In genomic region chr10:43370671-43371215, GRCh38 we compare ENCODE assay signal across 22 cellular contexts. TPM values are rescaled to one million over a fixed set of nuclear protein-coding genes. Genes with fewer than 3 reads are reported as not detected.
A peak's percentile ranks its signal among the peaks of the same experiment; 100 is the strongest.
DNase-seq lines count a peak whose midpoint lies in the region; ATAC-seq, FAIRE-seq and TF ChIP-seq lines count a peak whose summit lies in the region.
"Had no signal": no experiment of that assay in that cellular context is flagged by ENCODE, and none has a peak within 500 bp of the region (broad histone marks: within the 10 kb centered on the region; RNA-seq: fewer than 3 reads in every experiment).

No MANE protein-coding gene starts in this region.

- H3K9ac ChIP-seq in Karpas-422 (ENCODE audit: low read length) = no peak overlapping the region

- no peak overlapping the region for H3K27ac Mint-ChIP-seq in T-cell
- H3K27ac Mint-ChIP-seq: CD4-positive, alpha-beta memory T cell had no signal

- no peaks in the 10 kb centered on the region for H3K36me3 Mint-ChIP-seq in T-cell
- H3K36me3 Mint-ChIP-seq: CD4-positive, alpha-beta memory T cell had no signal

- no peaks in the 10 kb centered on the region for H4K20me1 ChIP-seq in Karpas-422 (ENCODE audit: insufficient read depth, low read depth, low read length)

- H3K36me3 ChIP-seq in vagina = no peaks in the 10 kb centered on the region
- no peaks in the 10 kb centered on the region for H3K36me3 ChIP-seq in small intestine (ENCODE audit: control insufficient read depth in 2 of 2, insufficient read depth in 2 of 2, low read length in 2 of 2)
- H3K36me3 ChIP-seq in Karpas-422 (ENCODE audit: insufficient read depth, low read length) = no peaks in the 10 kb centered on the region
- H3K36me3 ChIP-seq: BE2C had no signal

- no peaks in the 10 kb centered on the region for H3K79me2 ChIP-seq in Karpas-422 (ENCODE audit: low read length)

- H3K4me2 ChIP-seq in Karpas-422 (ENCODE audit: low read depth, low read length, poor library complexity, severe bottlenecking) = no peak overlapping the region
- H3K4me2 ChIP-seq: A549 had no signal

- H3K9me3 Mint-ChIP-seq in T-cell = no peaks in the 10 kb centered on the region
- H3K9me3 Mint-ChIP-seq: CD4-positive, alpha-beta memory T cell had no signal

- no peak for TF ChIP-seq POLR2A in vagina (IDR thresholded peaks at IDR 0.05)

- no peak overlapping the region for H3K4me3 Mint-ChIP-seq in T-cell
- H3K4me3 Mint-ChIP-seq: CD4-positive, alpha-beta memory T cell had no signal

- no peak for DNase-seq in dorsolateral prefrontal cortex
- DNase-seq in posterior vena cava (ENCODE audit: low spot score) = peak; percentile 54
- DNase-seq in vagina (ENCODE audit: extremely low spot score in 2 of 2) = no peak
- no peak for DNase-seq in small intestine
- DNase-seq in T-cell = no peak
- no peak for DNase-seq in Karpas-422
- DNase-seq: BE2C; CD4-positive, alpha-beta memory T cell; DMS153; DMS79 treated with DMSO at 0.1 percent for 48 hours; EL; GOT3; HCEC 1CT had no signal

- TF ChIP-seq CTCF in dorsolateral prefrontal cortex (IDR thresholded peaks at IDR 0.05 in 54 of 56, conservative IDR thresholded peaks at IDR 0.05 in 2 of 56; ENCODE audit: low read depth in 1 of 56, partially characterized antibody in 56 of 56) = no peak
- no peak for TF ChIP-seq CTCF in vagina (IDR thresholded peaks at IDR 0.05)

- no peak overlapping the region for H2AFZ ChIP-seq in Karpas-422 (ENCODE audit: low read length)

- POLR2A ChIA-PET in T-cell (lab: Charles Lee) = no interaction called here

- H3K27me3 Mint-ChIP-seq in T-cell = no peaks in the 10 kb centered on the region
- H3K27me3 Mint-ChIP-seq: CD4-positive, alpha-beta memory T cell had no signal

- peaks cover 3 to 9% (median 8%) of the 10 kb centered on the region in 3 donors for H3K4me1 Mint-ChIP-seq in T-cell

- H3K9me3 ChIP-seq in vagina (no peaks in the 10 kb centered on the region), small intestine (ENCODE audit: control insufficient read depth, low read depth) (no peaks in the 10 kb centered on the region), Karpas-422 (ENCODE audit: low read length) (no peaks in the 10 kb centered on the region)
- H3K9me3 ChIP-seq: A549, BE2C had no signal

- H3K4me1 ChIP-seq in vagina (no peaks in the 10 kb centered on the region), small intestine (ENCODE audit: control insufficient read depth in 2 of 2, insufficient read depth in 1 of 2, low read depth in 1 of 2, low read length in 1 of 2) (no peaks in the 10 kb centered on the region), Karpas-422 (ENCODE audit: low read length) (no peaks in the 10 kb centered on the region)
- H3K4me1 ChIP-seq: A549, BE2C had no signal

- FAIRE-seq in small intestine (lab: Jason Lieb, UNC) = no peak
- FAIRE-seq: A549, D721Med, G401.6, GM12892, GM19239 had no signal

- no peaks in the 10 kb centered on the region for H3K9me2 ChIP-seq in Karpas-422 (replicated peaks; ENCODE audit: insufficient read depth, low read length)

- ATAC-seq in T-cell (replicated peaks in 1 of 4) = no peak
- ATAC-seq: A549 had no signal

- H3K27ac ChIP-seq in angular gyrus (ENCODE audit: low read depth, low read length) = peak overlapping the region; percentile 19
- H3K27ac ChIP-seq in dorsolateral prefrontal cortex = peak overlapping the region in 36 of 59 donors; percentile 16 to 100 (median 96)
- no peak overlapping the region for H3K27ac ChIP-seq in vagina
- H3K27ac ChIP-seq in small intestine (ENCODE audit: low read depth in 1 of 2, low read length in 1 of 2) = no peak overlapping the region
- H3K27ac ChIP-seq in Karpas-422 (ENCODE audit: low read length) = no peak overlapping the region
- H3K27ac ChIP-seq: A549, C4-2B, HL-60 had no signal

- intact Hi-C loops in dorsolateral prefrontal cortex (cut with DNase I) (no loop called here), posterior vena cava (cut with DNase I) (no loop called here), vagina (cut with DNase I) (no loop called here)

- no peak overlapping the region for H3K4me3 ChIP-seq in dorsolateral prefrontal cortex
- H3K4me3 ChIP-seq in vagina = no peak overlapping the region
- H3K4me3 ChIP-seq in small intestine (ENCODE audit: low read depth in 1 of 2, low read length in 2 of 2) = no peak overlapping the region
- H3K4me3 ChIP-seq in Karpas-422 (ENCODE audit: low read length) = no peak overlapping the region
- H3K4me3 ChIP-seq: A549 had no signal

- CTCF ChIA-PET in T-cell (lab: Charles Lee) = no interaction called here

- WGBS in small intestine, 3 donors = 81 to 89% (median 84%) methylated on average over 9 of the region's 9 CpGs

- H3K27me3 ChIP-seq in dorsolateral prefrontal cortex (no peaks in the 10 kb centered on the region), vagina (no peaks in the 10 kb centered on the region), small intestine (ENCODE audit: control insufficient read depth in 2 of 2, insufficient read depth in 2 of 2, low read length in 2 of 2) (no peaks in the 10 kb centered on the region), Karpas-422 (ENCODE audit: low read length) (no peaks in the 10 kb centered on the region)
- H3K27me3 ChIP-seq: BE2C had no signal

RNA-seq across cellular contexts. Expression of gene FXYD4, which starts 0.7 kb away (rescaled TPM):
- total RNA-seq in dorsolateral prefrontal cortex (10 to 100 TPM in 1 of 120 experiments, 1 to 10 TPM in 56, under 1 TPM in 3, not detected in 60; 0.84 to 12.4 (median 2.4) TPM), posterior vena cava (not detected), vagina (not detected), T-cell (not detected)
- under 1 TPM in 1 of 3 donors, not detected in 2; 0.10 TPM for polyA plus RNA-seq in small intestine
- not detected in 2 replicates for total RNA-seq in Karpas-422 (2014; rRNA removed; shearing (Covaris generic); ENCODE audit: low replicate concordance)
- total RNA-seq: CD4-positive, alpha-beta memory T cell had no signal
- polyA plus RNA-seq: A549; AG04450; CD4-positive, alpha-beta memory T cell had no signal

RNA-seq across cellular contexts. Expression of gene HNRNPF, which starts 38.2 kb away (rescaled TPM):
- total RNA-seq in dorsolateral prefrontal cortex (100 to 1,000 TPM in 2 of 120 experiments, 10 to 100 TPM in 118; 39.3 to 109 (median 59.0) TPM), posterior vena cava (100 to 1,000 TPM; 109 to 112 TPM), vagina (150 TPM), T-cell (100 to 1,000 TPM; 124 to 224 (median 206) TPM)
- 100 to 1,000 TPM; 138 to 194 (median 158) TPM for polyA plus RNA-seq in small intestine
- 160 and 269 TPM in 2 replicates for total RNA-seq in Karpas-422 (2014; rRNA removed; shearing (Covaris generic); ENCODE audit: low replicate concordance)

Comparison
In these comparisons a context has a peak if more than half of its experiments do, and no peak if none do; other contexts are left out.
1. H3K27ac ChIP-seq: peak in angular gyrus (single experiment) and dorsolateral prefrontal cortex (36 of 59); none in vagina (single experiment), small intestine (0 of 2) and Karpas-422 (single experiment).